1 cellular context compared by ENCODE assay signal in the genomic region with DNA sequence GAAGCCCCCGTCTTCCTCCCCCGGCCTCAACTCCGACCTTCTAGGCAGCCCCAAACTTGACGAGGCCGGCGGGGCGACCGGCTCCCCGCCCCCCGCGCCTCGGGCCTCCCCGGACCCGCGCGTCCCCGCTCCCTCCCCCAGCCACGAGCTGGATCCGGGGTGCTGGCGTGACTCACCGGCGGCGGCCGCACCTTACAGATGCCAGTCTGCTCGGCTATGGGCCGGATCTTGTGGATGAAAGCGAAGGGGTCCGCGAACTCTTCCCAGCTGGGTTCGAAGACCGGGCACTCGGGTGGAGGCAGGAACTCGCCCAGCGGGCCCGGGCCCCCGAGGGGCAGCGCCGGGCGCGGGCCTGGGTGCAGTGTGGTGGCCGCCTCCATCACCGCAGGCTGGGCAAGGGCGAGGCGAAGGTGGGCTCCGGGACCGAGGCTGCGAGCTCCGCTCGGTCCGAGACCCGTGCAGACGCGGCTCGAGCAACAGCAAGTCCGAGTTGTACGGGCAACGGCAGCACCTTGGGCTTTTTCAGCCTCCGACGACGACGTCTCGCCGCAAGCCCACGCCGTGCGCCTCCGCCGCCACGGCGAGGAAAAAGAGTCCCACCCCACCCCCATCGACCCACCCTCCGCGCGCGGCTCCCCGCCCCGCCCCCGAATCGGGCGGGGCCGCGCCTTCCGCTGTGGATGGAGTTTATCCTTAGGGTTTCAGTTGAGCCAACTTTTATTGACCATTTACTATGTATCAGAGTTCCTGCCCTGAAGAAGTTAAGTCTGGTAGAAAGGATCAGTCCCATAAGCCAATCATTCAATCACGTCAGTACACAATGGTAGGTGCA.
TF ChIP-seq lines count a peak whose summit lies in the region.

A gene (minus strand): TSS at position 496 of the 832 bp plus-strand sequence. CDS start 116 bp downstream, at position 380.

TF ChIP-seq in K562, 482 proteins besides CTCF, POLR2A, EP300 and RAD21 (continued from another document and continues in another):
- TF ChIP-seq, protein P1, sequence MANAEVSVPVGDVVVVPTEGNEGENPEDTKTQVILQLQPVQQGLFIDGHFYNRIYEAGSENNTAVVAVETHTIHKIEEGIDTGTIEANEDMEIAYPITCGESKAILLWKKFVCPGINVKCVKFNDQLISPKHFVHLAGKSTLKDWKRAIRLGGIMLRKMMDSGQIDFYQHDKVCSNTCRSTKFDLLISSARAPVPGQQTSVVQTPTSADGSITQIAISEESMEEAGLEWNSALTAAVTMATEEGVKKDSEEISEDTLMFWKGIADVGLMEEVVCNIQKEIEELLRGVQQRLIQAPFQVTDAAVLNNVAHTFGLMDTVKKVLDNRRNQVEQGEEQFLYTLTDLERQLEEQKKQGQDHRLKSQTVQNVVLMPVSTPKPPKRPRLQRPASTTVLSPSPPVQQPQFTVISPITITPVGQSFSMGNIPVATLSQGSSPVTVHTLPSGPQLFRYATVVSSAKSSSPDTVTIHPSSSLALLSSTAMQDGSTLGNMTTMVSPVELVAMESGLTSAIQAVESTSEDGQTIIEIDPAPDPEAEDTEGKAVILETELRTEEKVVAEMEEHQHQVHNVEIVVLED (CRISPR knock-in tag; IDR thresholded peaks at IDR 0.05), result peak; percentile 97
- TF ChIP-seq ZNF23 (CRISPR knock-in tag; IDR thresholded peaks at IDR 0.05) (no peak), SREBF2 (CRISPR knock-in tag; IDR thresholded peaks at IDR 0.05) (no peak), ZNF316 (IDR thresholded peaks at IDR 0.05) (no peak), HDGF (IDR thresholded peaks at IDR 0.05) (no peak), POLR3G (IDR thresholded peaks at IDR 0.05; ENCODE audit: extremely low read depth, insufficient read length, insufficient replicate concordance) (no peak), ZKSCAN3 (CRISPR knock-in tag; IDR thresholded peaks at IDR 0.05) (no peak), FOXJ2 (tag; IDR thresholded peaks at IDR 0.05) (peak; percentile 89), MCM3 (IDR thresholded peaks at IDR 0.05) (no peak), HSF4 (CRISPR knock-in tag; IDR thresholded peaks at IDR 0.05; ENCODE audit: borderline replicate concordance) (no peak), SETDB1 (IDR thresholded peaks at IDR 0.05; ENCODE audit: low read length) (no peak), ZNF764 (CRISPR knock-in tag; IDR thresholded peaks at IDR 0.05; ENCODE audit: low read depth) (no peak), OTX1 (CRISPR knock-in tag; IDR thresholded peaks at IDR 0.05) (no peak), PHF20 (IDR thresholded peaks at IDR 0.05; ENCODE audit: partially characterized antibody) (peak; percentile 56), MTA3 (IDR thresholded peaks at IDR 0.05; ENCODE audit: borderline replicate concordance) (peak; percentile 70), MED1 (CRISPR knock-in tag; IDR thresholded peaks at IDR 0.05; ENCODE audit: borderline replicate concordance) (no peak), MTF1 (CRISPR knock-in tag; IDR thresholded peaks at IDR 0.05; ENCODE audit: borderline replicate concordance) (no peak), ILF3 (IDR thresholded peaks at IDR 0.05; ENCODE audit: borderline replicate concordance) (peak; percentile 30; the same call in 1 of the 2 replicates), EZH2 (IDR thresholded peaks at IDR 0.05; ENCODE audit: borderline replicate concordance, low read depth, low read length) (no peak), ZNF431 (CRISPR knock-in tag; IDR thresholded peaks at IDR 0.05) (peak; percentile 15; the same call in 1 of the 2 replicates), NFIC (IDR thresholded peaks at IDR 0.05) (no peak), WHSC1 (IDR thresholded peaks at IDR 0.05; ENCODE audit: low read length) (no peak), ZNF12 (CRISPR knock-in tag; IDR thresholded peaks at IDR 0.05) (no peak), GABPB1 (CRISPR knock-in tag; IDR thresholded peaks at IDR 0.05) (peak; percentile 56; the same call in 1 of the 2 replicates), CHD4 (IDR thresholded peaks at IDR 0.05; ENCODE audit: insufficient read depth, insufficient replicate concordance, low read depth, low read length, poor library complexity, severe bottlenecking) (no peak), ZNF778 (CRISPR knock-in tag; IDR thresholded peaks at IDR 0.05) (no peak), TSC22D4 (tag; IDR thresholded peaks at IDR 0.05) (no peak)
- TF ChIP-seq, protein P2, sequence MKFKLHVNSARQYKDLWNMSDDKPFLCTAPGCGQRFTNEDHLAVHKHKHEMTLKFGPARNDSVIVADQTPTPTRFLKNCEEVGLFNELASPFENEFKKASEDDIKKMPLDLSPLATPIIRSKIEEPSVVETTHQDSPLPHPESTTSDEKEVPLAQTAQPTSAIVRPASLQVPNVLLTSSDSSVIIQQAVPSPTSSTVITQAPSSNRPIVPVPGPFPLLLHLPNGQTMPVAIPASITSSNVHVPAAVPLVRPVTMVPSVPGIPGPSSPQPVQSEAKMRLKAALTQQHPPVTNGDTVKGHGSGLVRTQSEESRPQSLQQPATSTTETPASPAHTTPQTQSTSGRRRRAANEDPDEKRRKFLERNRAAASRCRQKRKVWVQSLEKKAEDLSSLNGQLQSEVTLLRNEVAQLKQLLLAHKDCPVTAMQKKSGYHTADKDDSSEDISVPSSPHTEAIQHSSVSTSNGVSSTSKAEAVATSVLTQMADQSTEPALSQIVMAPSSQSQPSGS (CRISPR knock-in tag; IDR thresholded peaks at IDR 0.05), result no peak
- TF ChIP-seq, protein P3, sequence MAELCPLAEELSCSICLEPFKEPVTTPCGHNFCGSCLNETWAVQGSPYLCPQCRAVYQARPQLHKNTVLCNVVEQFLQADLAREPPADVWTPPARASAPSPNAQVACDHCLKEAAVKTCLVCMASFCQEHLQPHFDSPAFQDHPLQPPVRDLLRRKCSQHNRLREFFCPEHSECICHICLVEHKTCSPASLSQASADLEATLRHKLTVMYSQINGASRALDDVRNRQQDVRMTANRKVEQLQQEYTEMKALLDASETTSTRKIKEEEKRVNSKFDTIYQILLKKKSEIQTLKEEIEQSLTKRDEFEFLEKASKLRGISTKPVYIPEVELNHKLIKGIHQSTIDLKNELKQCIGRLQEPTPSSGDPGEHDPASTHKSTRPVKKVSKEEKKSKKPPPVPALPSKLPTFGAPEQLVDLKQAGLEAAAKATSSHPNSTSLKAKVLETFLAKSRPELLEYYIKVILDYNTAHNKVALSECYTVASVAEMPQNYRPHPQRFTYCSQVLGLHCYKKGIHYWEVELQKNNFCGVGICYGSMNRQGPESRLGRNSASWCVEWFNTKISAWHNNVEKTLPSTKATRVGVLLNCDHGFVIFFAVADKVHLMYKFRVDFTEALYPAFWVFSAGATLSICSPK (IDR thresholded peaks at IDR 0.05; ENCODE audit: borderline replicate concordance), result no peak
- TF ChIP-seq, protein P4, sequence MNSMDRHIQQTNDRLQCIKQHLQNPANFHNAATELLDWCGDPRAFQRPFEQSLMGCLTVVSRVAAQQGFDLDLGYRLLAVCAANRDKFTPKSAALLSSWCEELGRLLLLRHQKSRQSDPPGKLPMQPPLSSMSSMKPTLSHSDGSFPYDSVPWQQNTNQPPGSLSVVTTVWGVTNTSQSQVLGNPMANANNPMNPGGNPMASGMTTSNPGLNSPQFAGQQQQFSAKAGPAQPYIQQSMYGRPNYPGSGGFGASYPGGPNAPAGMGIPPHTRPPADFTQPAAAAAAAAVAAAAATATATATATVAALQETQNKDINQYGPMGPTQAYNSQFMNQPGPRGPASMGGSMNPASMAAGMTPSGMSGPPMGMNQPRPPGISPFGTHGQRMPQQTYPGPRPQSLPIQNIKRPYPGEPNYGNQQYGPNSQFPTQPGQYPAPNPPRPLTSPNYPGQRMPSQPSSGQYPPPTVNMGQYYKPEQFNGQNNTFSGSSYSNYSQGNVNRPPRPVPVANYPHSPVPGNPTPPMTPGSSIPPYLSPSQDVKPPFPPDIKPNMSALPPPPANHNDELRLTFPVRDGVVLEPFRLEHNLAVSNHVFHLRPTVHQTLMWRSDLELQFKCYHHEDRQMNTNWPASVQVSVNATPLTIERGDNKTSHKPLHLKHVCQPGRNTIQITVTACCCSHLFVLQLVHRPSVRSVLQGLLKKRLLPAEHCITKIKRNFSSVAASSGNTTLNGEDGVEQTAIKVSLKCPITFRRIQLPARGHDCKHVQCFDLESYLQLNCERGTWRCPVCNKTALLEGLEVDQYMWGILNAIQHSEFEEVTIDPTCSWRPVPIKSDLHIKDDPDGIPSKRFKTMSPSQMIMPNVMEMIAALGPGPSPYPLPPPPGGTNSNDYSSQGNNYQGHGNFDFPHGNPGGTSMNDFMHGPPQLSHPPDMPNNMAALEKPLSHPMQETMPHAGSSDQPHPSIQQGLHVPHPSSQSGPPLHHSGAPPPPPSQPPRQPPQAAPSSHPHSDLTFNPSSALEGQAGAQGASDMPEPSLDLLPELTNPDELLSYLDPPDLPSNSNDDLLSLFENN (IDR thresholded peaks at IDR 0.05; ENCODE audit: low read depth in 2 of 2, low read length in 2 of 2), result peak in 1 of 2 experiments; percentile 17; a peak in 1 of 4 replicates
- TF ChIP-seq, protein P5, sequence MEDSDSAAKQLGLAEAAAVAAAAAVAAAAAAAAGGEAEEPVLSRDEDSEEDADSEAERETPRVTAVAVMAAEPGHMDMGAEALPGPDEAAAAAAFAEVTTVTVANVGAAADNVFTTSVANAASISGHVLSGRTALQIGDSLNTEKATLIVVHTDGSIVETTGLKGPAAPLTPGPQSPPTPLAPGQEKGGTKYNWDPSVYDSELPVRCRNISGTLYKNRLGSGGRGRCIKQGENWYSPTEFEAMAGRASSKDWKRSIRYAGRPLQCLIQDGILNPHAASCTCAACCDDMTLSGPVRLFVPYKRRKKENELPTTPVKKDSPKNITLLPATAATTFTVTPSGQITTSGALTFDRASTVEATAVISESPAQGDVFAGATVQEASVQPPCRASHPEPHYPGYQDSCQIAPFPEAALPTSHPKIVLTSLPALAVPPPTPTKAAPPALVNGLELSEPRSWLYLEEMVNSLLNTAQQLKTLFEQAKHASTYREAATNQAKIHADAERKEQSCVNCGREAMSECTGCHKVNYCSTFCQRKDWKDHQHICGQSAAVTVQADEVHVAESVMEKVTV (CRISPR knock-in tag; IDR thresholded peaks at IDR 0.05), result no peak
- TF ChIP-seq, protein P6, sequence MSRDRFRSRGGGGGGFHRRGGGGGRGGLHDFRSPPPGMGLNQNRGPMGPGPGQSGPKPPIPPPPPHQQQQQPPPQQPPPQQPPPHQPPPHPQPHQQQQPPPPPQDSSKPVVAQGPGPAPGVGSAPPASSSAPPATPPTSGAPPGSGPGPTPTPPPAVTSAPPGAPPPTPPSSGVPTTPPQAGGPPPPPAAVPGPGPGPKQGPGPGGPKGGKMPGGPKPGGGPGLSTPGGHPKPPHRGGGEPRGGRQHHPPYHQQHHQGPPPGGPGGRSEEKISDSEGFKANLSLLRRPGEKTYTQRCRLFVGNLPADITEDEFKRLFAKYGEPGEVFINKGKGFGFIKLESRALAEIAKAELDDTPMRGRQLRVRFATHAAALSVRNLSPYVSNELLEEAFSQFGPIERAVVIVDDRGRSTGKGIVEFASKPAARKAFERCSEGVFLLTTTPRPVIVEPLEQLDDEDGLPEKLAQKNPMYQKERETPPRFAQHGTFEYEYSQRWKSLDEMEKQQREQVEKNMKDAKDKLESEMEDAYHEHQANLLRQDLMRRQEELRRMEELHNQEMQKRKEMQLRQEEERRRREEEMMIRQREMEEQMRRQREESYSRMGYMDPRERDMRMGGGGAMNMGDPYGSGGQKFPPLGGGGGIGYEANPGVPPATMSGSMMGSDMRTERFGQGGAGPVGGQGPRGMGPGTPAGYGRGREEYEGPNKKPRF (IDR thresholded peaks at IDR 0.05; ENCODE audit: low read depth, low read length), result no peak
- TF ChIP-seq, protein P7, sequence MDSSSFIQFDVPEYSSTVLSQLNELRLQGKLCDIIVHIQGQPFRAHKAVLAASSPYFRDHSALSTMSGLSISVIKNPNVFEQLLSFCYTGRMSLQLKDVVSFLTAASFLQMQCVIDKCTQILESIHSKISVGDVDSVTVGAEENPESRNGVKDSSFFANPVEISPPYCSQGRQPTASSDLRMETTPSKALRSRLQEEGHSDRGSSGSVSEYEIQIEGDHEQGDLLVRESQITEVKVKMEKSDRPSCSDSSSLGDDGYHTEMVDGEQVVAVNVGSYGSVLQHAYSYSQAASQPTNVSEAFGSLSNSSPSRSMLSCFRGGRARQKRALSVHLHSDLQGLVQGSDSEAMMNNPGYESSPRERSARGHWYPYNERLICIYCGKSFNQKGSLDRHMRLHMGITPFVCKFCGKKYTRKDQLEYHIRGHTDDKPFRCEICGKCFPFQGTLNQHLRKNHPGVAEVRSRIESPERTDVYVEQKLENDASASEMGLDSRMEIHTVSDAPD (CRISPR knock-in tag; IDR thresholded peaks at IDR 0.05), result no peak
- TF ChIP-seq, protein P8, sequence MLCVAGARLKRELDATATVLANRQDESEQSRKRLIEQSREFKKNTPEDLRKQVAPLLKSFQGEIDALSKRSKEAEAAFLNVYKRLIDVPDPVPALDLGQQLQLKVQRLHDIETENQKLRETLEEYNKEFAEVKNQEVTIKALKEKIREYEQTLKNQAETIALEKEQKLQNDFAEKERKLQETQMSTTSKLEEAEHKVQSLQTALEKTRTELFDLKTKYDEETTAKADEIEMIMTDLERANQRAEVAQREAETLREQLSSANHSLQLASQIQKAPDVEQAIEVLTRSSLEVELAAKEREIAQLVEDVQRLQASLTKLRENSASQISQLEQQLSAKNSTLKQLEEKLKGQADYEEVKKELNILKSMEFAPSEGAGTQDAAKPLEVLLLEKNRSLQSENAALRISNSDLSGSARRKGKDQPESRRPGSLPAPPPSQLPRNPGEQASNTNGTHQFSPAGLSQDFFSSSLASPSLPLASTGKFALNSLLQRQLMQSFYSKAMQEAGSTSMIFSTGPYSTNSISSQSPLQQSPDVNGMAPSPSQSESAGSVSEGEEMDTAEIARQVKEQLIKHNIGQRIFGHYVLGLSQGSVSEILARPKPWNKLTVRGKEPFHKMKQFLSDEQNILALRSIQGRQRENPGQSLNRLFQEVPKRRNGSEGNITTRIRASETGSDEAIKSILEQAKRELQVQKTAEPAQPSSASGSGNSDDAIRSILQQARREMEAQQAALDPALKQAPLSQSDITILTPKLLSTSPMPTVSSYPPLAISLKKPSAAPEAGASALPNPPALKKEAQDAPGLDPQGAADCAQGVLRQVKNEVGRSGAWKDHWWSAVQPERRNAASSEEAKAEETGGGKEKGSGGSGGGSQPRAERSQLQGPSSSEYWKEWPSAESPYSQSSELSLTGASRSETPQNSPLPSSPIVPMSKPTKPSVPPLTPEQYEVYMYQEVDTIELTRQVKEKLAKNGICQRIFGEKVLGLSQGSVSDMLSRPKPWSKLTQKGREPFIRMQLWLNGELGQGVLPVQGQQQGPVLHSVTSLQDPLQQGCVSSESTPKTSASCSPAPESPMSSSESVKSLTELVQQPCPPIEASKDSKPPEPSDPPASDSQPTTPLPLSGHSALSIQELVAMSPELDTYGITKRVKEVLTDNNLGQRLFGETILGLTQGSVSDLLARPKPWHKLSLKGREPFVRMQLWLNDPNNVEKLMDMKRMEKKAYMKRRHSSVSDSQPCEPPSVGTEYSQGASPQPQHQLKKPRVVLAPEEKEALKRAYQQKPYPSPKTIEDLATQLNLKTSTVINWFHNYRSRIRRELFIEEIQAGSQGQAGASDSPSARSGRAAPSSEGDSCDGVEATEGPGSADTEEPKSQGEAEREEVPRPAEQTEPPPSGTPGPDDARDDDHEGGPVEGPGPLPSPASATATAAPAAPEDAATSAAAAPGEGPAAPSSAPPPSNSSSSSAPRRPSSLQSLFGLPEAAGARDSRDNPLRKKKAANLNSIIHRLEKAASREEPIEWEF (CRISPR knock-in tag; IDR thresholded peaks at IDR 0.05), result no peak
